28 cellular contexts compared by ENCODE assay signal in genomic region chr3:172293093-172293492, GRCh38.
"Had no signal": no experiment of that assay in that cellular context is flagged by ENCODE, and none has a peak within 500 bp of the region (broad histone marks: within the 10 kb centered on the region; RNA-seq: fewer than 3 reads in every experiment).

No MANE protein-coding gene starts in this region.

- ATAC-seq: activated CD8-positive, alpha-beta memory T cell treated with anti-CD3 and anti-CD28 coated beads, Interleukin-2, amount 10 ng/mL, durations not matched to agents 7 days and 5 days had no signal

- DNase-seq: activated B cell treated with CpG ODN at 0.5 μM for 24 hours; activated CD4-positive, alpha-beta T cell treated with anti-CD3 and anti-CD28 coated beads for 1 hour; activated CD4-positive, alpha-beta T cell treated with anti-CD3 and anti-CD28 coated beads, Interleukin-2, amount 10 ng/mL, durations not matched to agents 24 days and 14 days; activated CD4-positive, alpha-beta T cell treated with anti-CD3 and anti-CD28 coated beads, Interleukin-2, amount 50 U/mL, for 48 hours; activated CD8-positive, alpha-beta memory T cell treated with anti-CD3 and anti-CD28 coated beads, Interleukin-2, amount 10 ng/mL, durations not matched to agents 7 days and 5 days; activated effector memory CD4-positive, alpha-beta T cell treated with Interleukin-2 at 50 U/mL for 16 hours; activated naive CD4-positive, alpha-beta T cell; activated T-cell treated with anti-CD3 and anti-CD28 coated beads, Interleukin-2, amount 50 U/mL, for 24 hours; aorta; KG1; MG63; MV-4-11; NCI-H1092 treated with DMSO at 0.1 percent for 48 hours; NCI-H1417 treated with DMSO at 0.1 percent for 48 hours; NCI-H1694; NCI-H2029; NCI-H2107; NCI-H345; NCI-H510A; NCI-H526 treated with DMSO at 0.1 percent for 48 hours; Peyer's patch; SHP77 treated with DMSO at 0.1 percent for 48 hours; T-helper 2 cell; T1000 had no signal

- H3K27ac Mint-ChIP-seq: activated B cell treated with CpG ODN at 0.5 μM for 24 hours; activated CD4-positive, alpha-beta T cell treated with anti-CD3 and anti-CD28 coated beads, Interleukin-2, amount 10 ng/mL, durations not matched to agents 24 days and 14 days; activated CD8-positive, alpha-beta memory T cell treated with anti-CD3 and anti-CD28 coated beads, Interleukin-2, amount 10 ng/mL, durations not matched to agents 7 days and 5 days; activated naive CD4-positive, alpha-beta T cell treated with anti-CD3 and anti-CD28 coated beads, Interleukin-2, amount 50 U/mL, for 24 hours; activated T-cell treated with anti-CD3 and anti-CD28 coated beads, Interleukin-2, amount 50 U/mL, for 24 hours; activated T-helper 1 cell treated with anti-CD3 and anti-CD28 coated beads, Interleukin-12 subunit alpha, Interleukin-12 subunit beta, Interleukin-2, Interleukin-4 antibody, amounts not matched to agents 30 ng/mL and 10 ng/mL and 1 ng/mL, durations not matched to agents 14 hours and 24 hours and 36 hours; IgD-negative memory B cell had no signal

- H3K27me3 ChIP-seq: MG63, Peyer's patch had no signal

- H3K27me3 Mint-ChIP-seq: activated B cell treated with CpG ODN at 0.5 μM for 24 hours; activated CD4-positive, alpha-beta T cell treated with anti-CD3 and anti-CD28 coated beads, Interleukin-2, amount 10 ng/mL, durations not matched to agents 24 days and 14 days; activated CD8-positive, alpha-beta memory T cell treated with anti-CD3 and anti-CD28 coated beads, Interleukin-2, amount 10 ng/mL, durations not matched to agents 7 days and 5 days; activated naive CD4-positive, alpha-beta T cell treated with anti-CD3 and anti-CD28 coated beads, Interleukin-2, amount 50 U/mL, for 24 hours; activated T-cell treated with anti-CD3 and anti-CD28 coated beads, Interleukin-2, amount 50 U/mL, for 24 hours; IgD-negative memory B cell had no signal

- H3K4me3 ChIP-seq: MG63, Peyer's patch had no signal

- H3K9me3 ChIP-seq: MG63, Peyer's patch had no signal

- H3K9me3 Mint-ChIP-seq: activated CD4-positive, alpha-beta T cell treated with anti-CD3 and anti-CD28 coated beads, Interleukin-2, amount 10 ng/mL, durations not matched to agents 24 days and 14 days; activated naive CD4-positive, alpha-beta T cell treated with anti-CD3 and anti-CD28 coated beads, Interleukin-2, amount 50 U/mL, for 24 hours; activated T-cell treated with anti-CD3 and anti-CD28 coated beads, Interleukin-2, amount 50 U/mL, for 24 hours; activated T-helper 1 cell treated with anti-CD3 and anti-CD28 coated beads, Interleukin-12 subunit alpha, Interleukin-12 subunit beta, Interleukin-2, Interleukin-4 antibody, amounts not matched to agents 30 ng/mL and 10 ng/mL and 1 ng/mL, durations not matched to agents 14 hours and 24 hours and 36 hours had no signal

- H3K4me3 Mint-ChIP-seq: activated B cell treated with CpG ODN at 0.5 μM for 24 hours; activated CD4-positive, alpha-beta T cell treated with anti-CD3 and anti-CD28 coated beads, Interleukin-2, amount 10 ng/mL, durations not matched to agents 24 days and 14 days; activated CD8-positive, alpha-beta memory T cell treated with anti-CD3 and anti-CD28 coated beads, Interleukin-2, amount 10 ng/mL, durations not matched to agents 7 days and 5 days; activated naive CD4-positive, alpha-beta T cell treated with anti-CD3 and anti-CD28 coated beads, Interleukin-2, amount 50 U/mL, for 24 hours; activated T-cell treated with anti-CD3 and anti-CD28 coated beads, Interleukin-2, amount 50 U/mL, for 24 hours; activated T-helper 1 cell treated with anti-CD3 and anti-CD28 coated beads, Interleukin-12 subunit alpha, Interleukin-12 subunit beta, Interleukin-2, Interleukin-4 antibody, amounts not matched to agents 30 ng/mL and 10 ng/mL and 1 ng/mL, durations not matched to agents 14 hours and 24 hours and 36 hours; IgD-negative memory B cell had no signal

- H3K27ac ChIP-seq: Peyer's patch, RWPE1 had no signal
